24 cellular contexts compared by ENCODE assay signal in genomic region chr6:127902933-127903332, GRCh38. TPM values are rescaled to one million over a fixed set of nuclear protein-coding genes. Genes with fewer than 3 reads are reported as not detected.
DNase-seq lines count a peak whose midpoint lies in the region; ATAC-seq and TF ChIP-seq lines count a peak whose summit lies in the region.
"Had no signal": no experiment of that assay in that cellular context is flagged by ENCODE, and none has a peak within 500 bp of the region (broad histone marks: within the 10 kb centered on the region; RNA-seq: fewer than 3 reads in every experiment).

No MANE protein-coding gene starts in this region.

- peaks cover 41% of the 10 kb centered on the region for H3K36me3 Mint-ChIP-seq in CD8-positive, alpha-beta T cell
- no peaks in the 10 kb centered on the region for H3K36me3 Mint-ChIP-seq in WTC11
- H3K36me3 Mint-ChIP-seq: IgD-negative memory B cell had no signal

- H4K5ac ChIP-seq in mesendoderm (ENCODE audit: low read length): no peak overlapping the region

- no peak overlapping the region for H3K4me3 ChIP-seq in CD8-positive, alpha-beta T cell (ENCODE audit: low read depth, low read length)
- peak overlapping the region; percentile 23; the same call in 1 of the 2 replicates for H3K4me3 ChIP-seq in Jurkat, Clone E6-1 (ENCODE audit: low read length)
- H3K4me3 ChIP-seq in mesendoderm (ENCODE audit: low read length): no peak overlapping the region
- H3K4me3 ChIP-seq: colonic mucosa, Peyer's patch, SJCRH30, skin epidermis, upper lobe of left lung had no signal

- peaks cover 39% of the 10 kb centered on the region for H3K4me1 ChIP-seq in CD8-positive, alpha-beta T cell (ENCODE audit: insufficient read depth, low read length)
- peaks cover 1% of the 10 kb centered on the region for H3K4me1 ChIP-seq in mesendoderm (ENCODE audit: control insufficient read depth, low read depth, low read length)
- H3K4me1 ChIP-seq: Caco-2, colonic mucosa, Peyer's patch, SJCRH30, upper lobe of left lung had no signal

- H4K8ac ChIP-seq in mesendoderm (ENCODE audit: low read depth, low read length): no peak overlapping the region

- H3K9me3 ChIP-seq in CD8-positive, alpha-beta T cell (ENCODE audit: low read length): no peaks in the 10 kb centered on the region
- H3K9me3 ChIP-seq: Caco-2, colonic mucosa, Peyer's patch, SJCRH30, upper lobe of left lung had no signal

- no peak for TF ChIP-seq CTCF in CD8-positive, alpha-beta T cell (IDR thresholded peaks at IDR 0.05)
- TF ChIP-seq CTCF in WTC11 (IDR thresholded peaks at IDR 0.05): no peak

- POLR2A ChIA-PET in CD8-positive, alpha-beta T cell (lab: Charles Lee): interaction anchor here (1.1 kb wide), 1 partner anchor 16 kb away, joined by 3 read pairs; no protein-coding TSS in a partner anchor
- POLR2A ChIA-PET in WTC11 (lab: Charles Lee): no interaction called here

- H3K36me3 ChIP-seq in CD8-positive, alpha-beta T cell (ENCODE audit: insufficient read depth, low read length): no peaks in the 10 kb centered on the region
- no peaks in the 10 kb centered on the region for H3K36me3 ChIP-seq in mesendoderm (ENCODE audit: control insufficient read depth, insufficient read depth, low read length)
- H3K36me3 ChIP-seq: brain microvascular endothelial cell, colonic mucosa, Peyer's patch, SJCRH30, upper lobe of left lung had no signal

- WGBS in mesendoderm (ENCODE audit: extremely low coverage, insufficient coverage, low lambda C conversion rate): 100% methylated on average over 1 of the region's 8 CpGs

- no peaks in the 10 kb centered on the region for H3K27me3 ChIP-seq in CD8-positive, alpha-beta T cell (ENCODE audit: insufficient read depth, low read length)
- no peaks in the 10 kb centered on the region for H3K27me3 ChIP-seq in mesendoderm (ENCODE audit: insufficient read depth, low read length, poor library complexity)
- H3K27me3 ChIP-seq: brain microvascular endothelial cell, colonic mucosa, Peyer's patch, SJCRH30, upper lobe of left lung had no signal

- no peak for DNase-seq in CD8-positive, alpha-beta T cell
- DNase-seq in Jurkat, Clone E6-1 (ENCODE audit: low read depth, low spot score): peak; percentile 73
- DNase-seq in WTC11 (ENCODE audit: low spot score): no peak
- DNase-seq in mesendoderm: peak; percentile 20
- no peak for DNase-seq in stimulated activated CD4-positive, alpha-beta T cell treated with anti-CD3 and anti-CD28 coated beads, Interleukin-2, amount 100 ng/mL, for 48 hours
- DNase-seq in posterior cingulate gyrus: no peak
- DNase-seq: activated B cell treated with CpG ODN at 0.5 μM for 24 hours; activated CD8-positive, alpha-beta memory T cell treated with anti-CD3 and anti-CD28 coated beads, Interleukin-2, amount 50 U/mL, for 4 hours; brain microvascular endothelial cell; Caco-2; colonic mucosa; NCI-H187 treated with DMSO at 0.1 percent for 48 hours; NCI-H345; NK-92 treated with Interleukin-12 subunit alpha and Interleukin-12 subunit beta, amount 100 ng/mL, for 24 hours; Peyer's patch; SJCRH30; upper lobe of left lung had no signal

- H3K9ac ChIP-seq in mesendoderm (ENCODE audit: low read length): no peak overlapping the region

- H2BK120ac ChIP-seq in mesendoderm (ENCODE audit: low read depth, low read length): no peak overlapping the region

- intact Hi-C loops in CD8-positive, alpha-beta T cell (cut with DNase I, micrococcal nuclease): loop anchor here in 1 of 2 experiments (2.0 kb wide), 1 partner anchor 46 kb away; no protein-coding TSS in a partner anchor
- intact Hi-C loops in posterior cingulate gyrus (cut with DNase I): no loop called here

- no peak overlapping the region for H2BK15ac ChIP-seq in mesendoderm (replicated peaks; ENCODE audit: low read depth)

- H2AK5ac ChIP-seq in mesendoderm (ENCODE audit: low read length): no peak overlapping the region

- ATAC-seq in CD8-positive, alpha-beta T cell: peak; percentile 32
- ATAC-seq in WTC11 (peak; percentile 44; the same call in 1 of the 2 replicates), HG02798 (IDR thresholded peaks at IDR 0.05; ENCODE audit: poor library complexity, unreplicated experiment) (no peak)

- no peaks in the 10 kb centered on the region for H3K27me3 Mint-ChIP-seq in CD8-positive, alpha-beta T cell (ENCODE audit: low read depth)
- no peaks in the 10 kb centered on the region for H3K27me3 Mint-ChIP-seq in WTC11 (ENCODE audit: low read depth)
- H3K27me3 Mint-ChIP-seq: activated B cell treated with CpG ODN at 0.5 μM for 24 hours, IgD-negative memory B cell, progenitor cell of endocrine pancreas had no signal

- no peaks in the 10 kb centered on the region for H3K79me1 ChIP-seq in mesendoderm (ENCODE audit: low read length)

- no peak overlapping the region for H3K27ac ChIP-seq in CD8-positive, alpha-beta T cell (ENCODE audit: low read depth, low read length)
- H3K27ac ChIP-seq in mesendoderm (ENCODE audit: low read depth, low read length): no peak overlapping the region
- H3K27ac ChIP-seq: brain microvascular endothelial cell, colonic mucosa, Peyer's patch, SJCRH30, upper lobe of left lung had no signal

- H3K23ac ChIP-seq in mesendoderm (ENCODE audit: low read length): no peak overlapping the region

- no peak overlapping the region for H3K56ac ChIP-seq in mesendoderm (ENCODE audit: low read length)

- peak overlapping the region; percentile 87 for H3K27ac Mint-ChIP-seq in CD8-positive, alpha-beta T cell
- no peak overlapping the region for H3K27ac Mint-ChIP-seq in WTC11
- H3K27ac Mint-ChIP-seq: activated B cell treated with CpG ODN at 0.5 μM for 24 hours, progenitor cell of endocrine pancreas had no signal

- H3K4me3 Mint-ChIP-seq in CD8-positive, alpha-beta T cell: peak overlapping the region; percentile 59
- H3K4me3 Mint-ChIP-seq in WTC11: no peak overlapping the region
- H3K4me3 Mint-ChIP-seq: activated B cell treated with CpG ODN at 0.5 μM for 24 hours, IgD-negative memory B cell, neural crest cell had no signal

- H2BK5ac ChIP-seq in mesendoderm (ENCODE audit: low read length): no peak overlapping the region

- H3K18ac ChIP-seq in mesendoderm (ENCODE audit: low read length): no peak overlapping the region

- H3K4ac ChIP-seq in mesendoderm (ENCODE audit: low read depth, low read length): no peak overlapping the region

- no peaks in the 10 kb centered on the region for H3K79me2 ChIP-seq in mesendoderm (ENCODE audit: control insufficient read depth, insufficient read depth, low read length)

- CTCF ChIA-PET in CD8-positive, alpha-beta T cell (lab: Charles Lee): interaction anchor here (0.6 to 1.0 kb wide), 2 partner anchors 31 to 67 kb away, joined by 3 read pairs; no protein-coding TSS in a partner anchor
- CTCF ChIA-PET in WTC11 (lab: Charles Lee): no interaction called here

- H3K4me1 Mint-ChIP-seq in CD8-positive, alpha-beta T cell (ENCODE audit: low read depth): peaks cover 63% of the 10 kb centered on the region
- H3K4me1 Mint-ChIP-seq in WTC11: peaks cover 5% of the 10 kb centered on the region
- H3K4me1 Mint-ChIP-seq: activated B cell treated with CpG ODN at 0.5 μM for 24 hours, neural crest cell had no signal

- H3K9me3 Mint-ChIP-seq in CD8-positive, alpha-beta T cell: peaks cover 13% of the 10 kb centered on the region
- H3K9me3 Mint-ChIP-seq in WTC11: no peaks in the 10 kb centered on the region; the same call in 1 of the 2 replicates
- H3K9me3 Mint-ChIP-seq: activated B cell treated with CpG ODN at 0.5 μM for 24 hours, neural crest cell had no signal

- H3K4me2 ChIP-seq in mesendoderm (ENCODE audit: low read length): no peak overlapping the region

TF ChIP-seq in WTC11, 78 proteins besides CTCF, POLR2A, EP300 and RAD21:
- TF ChIP-seq CREB1 (CRISPR knock-in tag; IDR thresholded peaks at IDR 0.05): no peak
- TF ChIP-seq ESRRA (CRISPR knock-in tag; IDR thresholded peaks at IDR 0.05; ENCODE audit: borderline replicate concordance): no peak
- no peak for TF ChIP-seq MAX (CRISPR knock-in tag; IDR thresholded peaks at IDR 0.05)
- no peak for TF ChIP-seq E2F4 (CRISPR knock-in tag; IDR thresholded peaks at IDR 0.05; ENCODE audit: borderline replicate concordance, low read depth)
- no peak for TF ChIP-seq ZMAT4 (CRISPR knock-in tag; IDR thresholded peaks at IDR 0.05)
- TF ChIP-seq NR2C2 (CRISPR knock-in tag; IDR thresholded peaks at IDR 0.05): no peak
- no peak for TF ChIP-seq ATF2 (CRISPR knock-in tag; IDR thresholded peaks at IDR 0.05; ENCODE audit: borderline replicate concordance, low read depth)
- no peak for TF ChIP-seq NFYB (CRISPR knock-in tag; conservative IDR thresholded peaks at IDR 0.05; ENCODE audit: low read depth)

RNA-seq across cellular contexts. Expression of gene THEMIS, which starts 2.1 kb away (rescaled TPM):
- 10 to 100 TPM; 26.3 to 29.3 TPM for total RNA-seq in CD8-positive, alpha-beta T cell
- 23.4 TPM for polyA plus RNA-seq in Jurkat, Clone E6-1 (2012; ENCODE audit: insufficient read depth, insufficient read length)
- total RNA-seq in WTC11 (2021): 0.39 TPM in 1 of 3 replicates, not detected in the others
- 0.01 TPM for polyA plus RNA-seq in mesendoderm (2013, experiment 1 of 2)
- not detected for polyA plus RNA-seq in mesendoderm (2013, experiment 2 of 2)
- total RNA-seq: activated B cell treated with CpG ODN at 0.5 μM for 24 hours, Caco-2, fibroblast of lung, glomerular endothelial cell, neural crest cell, progenitor cell of endocrine pancreas had no signal
- polyA plus RNA-seq: fibroblast of lung had no signal

Comparison
In these comparisons a context has a peak if more than half of its experiments do, and no peak if none do; other contexts are left out.
1. DNase-seq: peak in Jurkat, Clone E6-1 (single experiment) and mesendoderm (single experiment); none in CD8-positive, alpha-beta T cell (0 of 7), WTC11 (single experiment), stimulated activated CD4-positive, alpha-beta T cell treated with anti-CD3 and anti-CD28 coated beads, Interleukin-2, amount 100 ng/mL, for 48 hours (0 of 2) and posterior cingulate gyrus (0 of 10).
2. RNA of gene THEMIS, which starts 2.1 kb away (total RNA-seq): 26.3 to 29.3 TPM in CD8-positive, alpha-beta T cell; 0.39 TPM in WTC11; every median in the first group is over 10 times any median in the second.